Comparison of ENCODE assay signal across 9 cellular contexts in genomic region chr6:109349419-109349987, GRCh38. TPM values are rescaled to one million over a fixed set of nuclear protein-coding genes. Genes with fewer than 3 reads are reported as not detected.
DNase-seq lines count a peak whose midpoint lies in the region; TF ChIP-seq lines count a peak whose summit lies in the region.
"Had no signal": no experiment of that assay in that cellular context is flagged by ENCODE, and none has a peak within 500 bp of the region (broad histone marks: within the 10 kb centered on the region; RNA-seq: fewer than 3 reads in every experiment).

No MANE protein-coding gene starts in this region.

- H3K4me3 ChIP-seq in epithelial cell of esophagus (ENCODE audit: low read length) (no peak overlapping the region), osteoblast (ENCODE audit: insufficient read depth, low read length) (no peak overlapping the region)

- no peaks in the 10 kb centered on the region for H3K27me3 ChIP-seq in osteoblast (ENCODE audit: insufficient read depth, low read length)

- H3K79me2 ChIP-seq in osteoblast (ENCODE audit: insufficient read depth, low read length), result no peaks in the 10 kb centered on the region

- no peak overlapping the region for H3K4me2 ChIP-seq in osteoblast (ENCODE audit: insufficient read depth, low read length)

- H3K4me1 ChIP-seq in osteoblast (ENCODE audit: insufficient read depth, low read length), result peaks cover 6% of the 10 kb centered on the region

- TF ChIP-seq CTCF in epithelial cell of esophagus (IDR thresholded peaks at IDR 0.05; ENCODE audit: insufficient read depth, low read depth, low read length, missing control alignments) (no peak), osteoblast (IDR thresholded peaks at IDR 0.05; ENCODE audit: extremely low read depth, low read depth, low read length) (no peak)

- H4K20me1 ChIP-seq in osteoblast (ENCODE audit: insufficient read depth, low read length), result no peaks in the 10 kb centered on the region

- H3K27ac ChIP-seq in osteoblast (ENCODE audit: low read depth, low read length), result no peak overlapping the region

- no peaks in the 10 kb centered on the region for H3K9me3 ChIP-seq in osteoblast (ENCODE audit: low read depth, low read length)

- peaks cover 5% of the 10 kb centered on the region for H3K36me3 ChIP-seq in osteoblast (ENCODE audit: insufficient read depth, low read length)

- DNase-seq in EH (ENCODE audit: low read depth), result peak; percentile 58
- peak; percentile 84 for DNase-seq in NCI-H69 (lab: John Stamatoyannopoulos, UW)
- peak; percentile 95 for DNase-seq in epithelial cell of esophagus (ENCODE audit: low read depth)
- DNase-seq in osteoblast (ENCODE audit: insufficient read length, low spot score, missing footprints), result peak; percentile 86
- no peak for DNase-seq in cerebellar cortex (ENCODE audit: low spot score)
- DNase-seq in NCI-H187 (lab: John Stamatoyannopoulos, UW), result no peak
- DNase-seq in activated T-cell treated with anti-CD3 and anti-CD28 coated beads for 4 hours, result no peak
- no peak for DNase-seq in amygdala (lab: John Stamatoyannopoulos, UW)
- DNase-seq: effector CD8-positive, alpha-beta T cell had no signal

- no peak overlapping the region for H2AFZ ChIP-seq in osteoblast (ENCODE audit: low read length)

RNA-seq across cellular contexts. Expression of gene CD164, which starts 32.8 kb away (rescaled TPM):
- total RNA-seq in osteoblast, result 211 and 222 TPM in 2 replicates

Comparison
In these comparisons a context has a peak if more than half of its experiments do, and no peak if none do; other contexts are left out.
1. DNase-seq: peak in EH (single experiment), NCI-H69 (single experiment), epithelial cell of esophagus (single experiment) and osteoblast (single experiment); none in cerebellar cortex (single experiment), NCI-H187 (0 of 2), activated T-cell treated with anti-CD3 and anti-CD28 coated beads for 4 hours (single experiment) and amygdala (0 of 56).